Comparison of ENCODE assay signal across 1 cellular context in the genomic region with DNA sequence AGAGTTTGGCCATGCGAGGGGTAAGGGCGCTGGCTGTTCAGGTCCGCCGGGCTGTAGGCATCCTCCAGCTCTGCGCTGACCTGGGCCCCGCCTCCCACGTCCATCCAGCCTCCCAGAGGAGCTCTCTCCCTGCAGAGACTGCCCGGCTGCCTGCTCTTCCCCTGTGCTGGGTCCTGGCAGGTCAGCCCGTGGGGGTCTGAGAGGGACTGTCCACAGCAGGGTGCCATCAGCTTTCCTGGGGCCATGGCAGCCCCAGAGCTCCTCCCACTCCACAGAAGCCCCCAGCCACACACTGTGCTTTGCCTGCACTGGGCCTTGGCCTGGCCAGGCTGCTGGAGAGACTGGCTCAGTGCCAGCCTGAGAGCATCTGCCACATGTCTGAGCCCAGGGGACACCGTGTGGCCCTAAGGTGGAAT.
TF ChIP-seq lines count a peak whose summit lies in the region.

No MANE protein-coding gene starts in this region.

TF ChIP-seq in K562, 482 proteins besides CTCF, POLR2A, EP300 and RAD21:
- TF ChIP-seq ATF1 (CRISPR knock-in tag; IDR thresholded peaks at IDR 0.05), result no peak
- no peak for TF ChIP-seq ATF1 (tag; IDR thresholded peaks at IDR 0.05)
- no peak for TF ChIP-seq POLR2H (tag; IDR thresholded peaks at IDR 0.05; ENCODE audit: low read depth)
- TF ChIP-seq ZZZ3 (IDR thresholded peaks at IDR 0.05), result no peak
- TF ChIP-seq GATAD2B (IDR thresholded peaks at IDR 0.05; ENCODE audit: borderline replicate concordance), result no peak
- 0 out of 2 replicates have a peak, but pooled peaks have one; percentile 41 for TF ChIP-seq NFIC (IDR thresholded peaks at IDR 0.05)
